2 cellular contexts compared by ENCODE assay signal in the genomic region with DNA sequence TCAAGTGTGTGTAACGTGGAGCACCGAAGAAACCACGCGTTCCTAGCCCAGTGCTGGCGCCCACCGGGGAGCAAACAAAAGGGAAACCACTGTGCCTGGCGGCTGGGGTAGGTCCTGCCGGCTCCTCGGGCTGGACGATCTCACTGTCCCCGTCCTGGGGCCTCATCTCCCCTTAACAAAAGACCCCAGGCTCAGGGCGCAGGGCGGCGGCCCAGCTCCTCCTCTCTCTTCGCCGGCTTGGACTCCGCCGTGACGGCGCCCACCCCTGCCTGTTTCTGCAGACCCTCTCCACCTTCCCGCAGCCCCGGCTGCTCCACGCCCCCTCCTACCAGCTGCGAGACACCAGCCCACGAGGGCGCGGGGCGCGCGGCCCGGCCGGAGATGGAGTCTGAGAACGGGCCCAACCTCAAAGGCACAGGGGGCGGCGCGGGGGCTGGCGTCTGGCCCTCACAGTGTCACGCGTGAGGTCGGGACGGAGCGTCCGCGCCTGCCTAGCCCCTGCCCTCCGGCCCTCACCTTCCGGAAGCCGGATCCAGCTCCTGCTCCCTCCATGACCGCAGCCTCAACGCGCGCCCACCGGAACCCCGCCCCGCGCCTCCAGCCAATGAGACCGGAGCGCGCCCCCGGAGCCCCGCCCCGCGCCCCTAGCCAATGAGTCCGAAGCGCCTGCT.
TF ChIP-seq lines count a peak whose summit lies in the region.

A gene (minus strand): TSS at position 569 of the 671 bp plus-strand sequence. CDS start 17 bp downstream, at position 552.

TF ChIP-seq in K562, 482 proteins besides CTCF, POLR2A, EP300 and RAD21 (continued from another document and continues in another):
- TF ChIP-seq, protein P1, sequence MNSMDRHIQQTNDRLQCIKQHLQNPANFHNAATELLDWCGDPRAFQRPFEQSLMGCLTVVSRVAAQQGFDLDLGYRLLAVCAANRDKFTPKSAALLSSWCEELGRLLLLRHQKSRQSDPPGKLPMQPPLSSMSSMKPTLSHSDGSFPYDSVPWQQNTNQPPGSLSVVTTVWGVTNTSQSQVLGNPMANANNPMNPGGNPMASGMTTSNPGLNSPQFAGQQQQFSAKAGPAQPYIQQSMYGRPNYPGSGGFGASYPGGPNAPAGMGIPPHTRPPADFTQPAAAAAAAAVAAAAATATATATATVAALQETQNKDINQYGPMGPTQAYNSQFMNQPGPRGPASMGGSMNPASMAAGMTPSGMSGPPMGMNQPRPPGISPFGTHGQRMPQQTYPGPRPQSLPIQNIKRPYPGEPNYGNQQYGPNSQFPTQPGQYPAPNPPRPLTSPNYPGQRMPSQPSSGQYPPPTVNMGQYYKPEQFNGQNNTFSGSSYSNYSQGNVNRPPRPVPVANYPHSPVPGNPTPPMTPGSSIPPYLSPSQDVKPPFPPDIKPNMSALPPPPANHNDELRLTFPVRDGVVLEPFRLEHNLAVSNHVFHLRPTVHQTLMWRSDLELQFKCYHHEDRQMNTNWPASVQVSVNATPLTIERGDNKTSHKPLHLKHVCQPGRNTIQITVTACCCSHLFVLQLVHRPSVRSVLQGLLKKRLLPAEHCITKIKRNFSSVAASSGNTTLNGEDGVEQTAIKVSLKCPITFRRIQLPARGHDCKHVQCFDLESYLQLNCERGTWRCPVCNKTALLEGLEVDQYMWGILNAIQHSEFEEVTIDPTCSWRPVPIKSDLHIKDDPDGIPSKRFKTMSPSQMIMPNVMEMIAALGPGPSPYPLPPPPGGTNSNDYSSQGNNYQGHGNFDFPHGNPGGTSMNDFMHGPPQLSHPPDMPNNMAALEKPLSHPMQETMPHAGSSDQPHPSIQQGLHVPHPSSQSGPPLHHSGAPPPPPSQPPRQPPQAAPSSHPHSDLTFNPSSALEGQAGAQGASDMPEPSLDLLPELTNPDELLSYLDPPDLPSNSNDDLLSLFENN (IDR thresholded peaks at IDR 0.05; ENCODE audit: low read depth in 2 of 2, low read length in 2 of 2): no peak
- TF ChIP-seq JUND (IDR thresholded peaks at IDR 0.05; ENCODE audit: borderline replicate concordance, low read depth, low read length) (no peak), JUND (tag; IDR thresholded peaks at IDR 0.05; ENCODE audit: borderline replicate concordance, low read depth, low read length) (no peak), HDGF (IDR thresholded peaks at IDR 0.05) (no peak), MTA3 (IDR thresholded peaks at IDR 0.05; ENCODE audit: borderline replicate concordance) (peak; percentile 29; the same call in 1 of the 2 replicates), GTF2E2 (tag; IDR thresholded peaks at IDR 0.05) (no peak), HMGN3 (IDR thresholded peaks at IDR 0.05; ENCODE audit: borderline replicate concordance, extremely low read depth, insufficient read length, low read depth, low read length) (peak; percentile 8), KLF16 (IDR thresholded peaks at IDR 0.05) (no peak), ATF7 (IDR thresholded peaks at IDR 0.05) (peak; percentile 45; the same call in 1 of the 2 replicates), SRSF1 (IDR thresholded peaks at IDR 0.05; ENCODE audit: low read depth, low read length) (0 out of 2 replicates have a peak, but pooled peaks have one; percentile 76), MXI1 (IDR thresholded peaks at IDR 0.05; ENCODE audit: low read depth, low read length) (peak; percentile 52; the same call in 1 of the 2 replicates), DDX20 (tag; IDR thresholded peaks at IDR 0.05; ENCODE audit: low read depth) (no peak), KLF1 (tag; IDR thresholded peaks at IDR 0.05) (0 out of 2 replicates have a peak, but pooled peaks have one; percentile 38)
- TF ChIP-seq, protein P2, sequence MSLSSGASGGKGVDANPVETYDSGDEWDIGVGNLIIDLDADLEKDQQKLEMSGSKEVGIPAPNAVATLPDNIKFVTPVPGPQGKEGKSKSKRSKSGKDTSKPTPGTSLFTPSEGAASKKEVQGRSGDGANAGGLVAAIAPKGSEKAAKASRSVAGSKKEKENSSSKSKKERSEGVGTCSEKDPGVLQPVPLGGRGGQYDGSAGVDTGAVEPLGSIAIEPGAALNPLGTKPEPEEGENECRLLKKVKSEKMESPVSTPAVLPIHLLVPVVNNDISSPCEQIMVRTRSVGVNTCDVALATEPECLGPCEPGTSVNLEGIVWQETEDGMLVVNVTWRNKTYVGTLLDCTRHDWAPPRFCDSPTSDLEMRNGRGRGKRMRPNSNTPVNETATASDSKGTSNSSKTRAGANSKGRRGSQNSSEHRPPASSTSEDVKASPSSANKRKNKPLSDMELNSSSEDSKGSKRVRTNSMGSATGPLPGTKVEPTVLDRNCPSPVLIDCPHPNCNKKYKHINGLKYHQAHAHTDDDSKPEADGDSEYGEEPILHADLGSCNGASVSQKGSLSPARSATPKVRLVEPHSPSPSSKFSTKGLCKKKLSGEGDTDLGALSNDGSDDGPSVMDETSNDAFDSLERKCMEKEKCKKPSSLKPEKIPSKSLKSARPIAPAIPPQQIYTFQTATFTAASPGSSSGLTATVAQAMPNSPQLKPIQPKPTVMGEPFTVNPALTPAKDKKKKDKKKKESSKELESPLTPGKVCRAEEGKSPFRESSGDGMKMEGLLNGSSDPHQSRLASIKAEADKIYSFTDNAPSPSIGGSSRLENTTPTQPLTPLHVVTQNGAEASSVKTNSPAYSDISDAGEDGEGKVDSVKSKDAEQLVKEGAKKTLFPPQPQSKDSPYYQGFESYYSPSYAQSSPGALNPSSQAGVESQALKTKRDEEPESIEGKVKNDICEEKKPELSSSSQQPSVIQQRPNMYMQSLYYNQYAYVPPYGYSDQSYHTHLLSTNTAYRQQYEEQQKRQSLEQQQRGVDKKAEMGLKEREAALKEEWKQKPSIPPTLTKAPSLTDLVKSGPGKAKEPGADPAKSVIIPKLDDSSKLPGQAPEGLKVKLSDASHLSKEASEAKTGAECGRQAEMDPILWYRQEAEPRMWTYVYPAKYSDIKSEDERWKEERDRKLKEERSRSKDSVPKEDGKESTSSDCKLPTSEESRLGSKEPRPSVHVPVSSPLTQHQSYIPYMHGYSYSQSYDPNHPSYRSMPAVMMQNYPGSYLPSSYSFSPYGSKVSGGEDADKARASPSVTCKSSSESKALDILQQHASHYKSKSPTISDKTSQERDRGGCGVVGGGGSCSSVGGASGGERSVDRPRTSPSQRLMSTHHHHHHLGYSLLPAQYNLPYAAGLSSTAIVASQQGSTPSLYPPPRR (CRISPR knock-in tag; IDR thresholded peaks at IDR 0.05; ENCODE audit: borderline replicate concordance): no peak
- TF ChIP-seq, protein P3, sequence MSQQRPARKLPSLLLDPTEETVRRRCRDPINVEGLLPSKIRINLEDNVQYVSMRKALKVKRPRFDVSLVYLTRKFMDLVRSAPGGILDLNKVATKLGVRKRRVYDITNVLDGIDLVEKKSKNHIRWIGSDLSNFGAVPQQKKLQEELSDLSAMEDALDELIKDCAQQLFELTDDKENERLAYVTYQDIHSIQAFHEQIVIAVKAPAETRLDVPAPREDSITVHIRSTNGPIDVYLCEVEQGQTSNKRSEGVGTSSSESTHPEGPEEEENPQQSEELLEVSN (IDR thresholded peaks at IDR 0.05; ENCODE audit: borderline replicate concordance in 1 of 2, extremely low read depth in 1 of 2, insufficient read depth in 1 of 2, insufficient read length in 1 of 2, low read depth in 1 of 2, low read length in 1 of 2, poor library complexity in 1 of 2, severe bottlenecking in 1 of 2): peak in 1 of 2 experiments; percentile 53

TF ChIP-seq in HepG2, 621 proteins besides CTCF, POLR2A, EP300 and RAD21 (continued from another document and continues in another):
- TF ChIP-seq, protein P4, sequence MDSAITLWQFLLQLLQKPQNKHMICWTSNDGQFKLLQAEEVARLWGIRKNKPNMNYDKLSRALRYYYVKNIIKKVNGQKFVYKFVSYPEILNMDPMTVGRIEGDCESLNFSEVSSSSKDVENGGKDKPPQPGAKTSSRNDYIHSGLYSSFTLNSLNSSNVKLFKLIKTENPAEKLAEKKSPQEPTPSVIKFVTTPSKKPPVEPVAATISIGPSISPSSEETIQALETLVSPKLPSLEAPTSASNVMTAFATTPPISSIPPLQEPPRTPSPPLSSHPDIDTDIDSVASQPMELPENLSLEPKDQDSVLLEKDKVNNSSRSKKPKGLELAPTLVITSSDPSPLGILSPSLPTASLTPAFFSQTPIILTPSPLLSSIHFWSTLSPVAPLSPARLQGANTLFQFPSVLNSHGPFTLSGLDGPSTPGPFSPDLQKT (CRISPR knock-in tag; IDR thresholded peaks at IDR 0.05; ENCODE audit: borderline replicate concordance): no peak; the same call in 1 of the 2 replicates
- TF ChIP-seq ZNF260 (CRISPR knock-in tag; IDR thresholded peaks at IDR 0.05; ENCODE audit: borderline replicate concordance, low read depth): no peak
- TF ChIP-seq ARHGAP35 (CRISPR knock-in tag; IDR thresholded peaks at IDR 0.05; ENCODE audit: borderline replicate concordance): no peak
- TF ChIP-seq ZNF547 (CRISPR knock-in tag; IDR thresholded peaks at IDR 0.05): peak; percentile 90
- TF ChIP-seq RBFOX2 (IDR thresholded peaks at IDR 0.05; ENCODE audit: low read depth, low read length): peak; percentile 97
- TF ChIP-seq, protein P5, sequence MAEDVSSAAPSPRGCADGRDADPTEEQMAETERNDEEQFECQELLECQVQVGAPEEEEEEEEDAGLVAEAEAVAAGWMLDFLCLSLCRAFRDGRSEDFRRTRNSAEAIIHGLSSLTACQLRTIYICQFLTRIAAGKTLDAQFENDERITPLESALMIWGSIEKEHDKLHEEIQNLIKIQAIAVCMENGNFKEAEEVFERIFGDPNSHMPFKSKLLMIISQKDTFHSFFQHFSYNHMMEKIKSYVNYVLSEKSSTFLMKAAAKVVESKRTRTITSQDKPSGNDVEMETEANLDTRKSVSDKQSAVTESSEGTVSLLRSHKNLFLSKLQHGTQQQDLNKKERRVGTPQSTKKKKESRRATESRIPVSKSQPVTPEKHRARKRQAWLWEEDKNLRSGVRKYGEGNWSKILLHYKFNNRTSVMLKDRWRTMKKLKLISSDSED (CRISPR knock-in tag; IDR thresholded peaks at IDR 0.05): 0 out of 2 replicates have a peak, but pooled peaks have one; percentile 18
- TF ChIP-seq NR2C2 (CRISPR knock-in tag; IDR thresholded peaks at IDR 0.05; ENCODE audit: borderline replicate concordance): no peak
- TF ChIP-seq NCOA5 (CRISPR knock-in tag; IDR thresholded peaks at IDR 0.05): no peak
- TF ChIP-seq ZNF3 (CRISPR knock-in tag; IDR thresholded peaks at IDR 0.05): no peak
- TF ChIP-seq SP5 (CRISPR knock-in tag; IDR thresholded peaks at IDR 0.05; ENCODE audit: borderline replicate concordance, low read depth): no peak
- 0 out of 2 replicates have a peak, but pooled peaks have one; percentile 53 for TF ChIP-seq ZNF274 (CRISPR knock-in tag; IDR thresholded peaks at IDR 0.05)
- TF ChIP-seq, protein P6, sequence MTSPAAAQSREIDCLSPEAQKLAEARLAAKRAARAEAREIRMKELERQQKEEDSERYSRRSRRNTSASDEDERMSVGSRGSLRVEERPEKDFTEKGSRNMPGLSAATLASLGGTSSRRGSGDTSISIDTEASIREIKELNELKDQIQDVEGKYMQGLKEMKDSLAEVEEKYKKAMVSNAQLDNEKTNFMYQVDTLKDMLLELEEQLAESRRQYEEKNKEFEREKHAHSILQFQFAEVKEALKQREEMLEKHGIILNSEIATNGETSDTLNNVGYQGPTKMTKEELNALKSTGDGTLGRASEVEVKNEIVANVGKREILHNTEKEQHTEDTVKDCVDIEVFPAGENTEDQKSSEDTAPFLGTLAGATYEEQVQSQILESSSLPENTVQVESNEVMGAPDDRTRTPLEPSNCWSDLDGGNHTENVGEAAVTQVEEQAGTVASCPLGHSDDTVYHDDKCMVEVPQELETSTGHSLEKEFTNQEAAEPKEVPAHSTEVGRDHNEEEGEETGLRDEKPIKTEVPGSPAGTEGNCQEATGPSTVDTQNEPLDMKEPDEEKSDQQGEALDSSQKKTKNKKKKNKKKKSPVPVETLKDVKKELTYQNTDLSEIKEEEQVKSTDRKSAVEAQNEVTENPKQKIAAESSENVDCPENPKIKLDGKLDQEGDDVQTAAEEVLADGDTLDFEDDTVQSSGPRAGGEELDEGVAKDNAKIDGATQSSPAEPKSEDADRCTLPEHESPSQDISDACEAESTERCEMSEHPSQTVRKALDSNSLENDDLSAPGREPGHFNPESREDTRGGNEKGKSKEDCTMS (CRISPR knock-in tag; conservative IDR thresholded peaks at IDR 0.05): no peak
- TF ChIP-seq FOXP1 (IDR thresholded peaks at IDR 0.05): no peak
- no peak for TF ChIP-seq FOXP1 (CRISPR knock-in tag; IDR thresholded peaks at IDR 0.05)
- peak; percentile 73 for TF ChIP-seq HOXD1 (CRISPR knock-in tag; IDR thresholded peaks at IDR 0.05)
- TF ChIP-seq NR2F2 (IDR thresholded peaks at IDR 0.05; ENCODE audit: borderline replicate concordance, low read depth): peak; percentile 17; the same call in 1 of the 2 replicates
- peak; percentile 80 for TF ChIP-seq ZNF451 (CRISPR knock-in tag; IDR thresholded peaks at IDR 0.05)
- peak; percentile 76; the same call in 1 of the 2 replicates for TF ChIP-seq HIVEP1 (CRISPR knock-in tag; IDR thresholded peaks at IDR 0.05)
- TF ChIP-seq KDM3A (CRISPR knock-in tag; IDR thresholded peaks at IDR 0.05; ENCODE audit: low read depth): peak; percentile 39; the same call in 1 of the 2 replicates
- TF ChIP-seq, protein P7, sequence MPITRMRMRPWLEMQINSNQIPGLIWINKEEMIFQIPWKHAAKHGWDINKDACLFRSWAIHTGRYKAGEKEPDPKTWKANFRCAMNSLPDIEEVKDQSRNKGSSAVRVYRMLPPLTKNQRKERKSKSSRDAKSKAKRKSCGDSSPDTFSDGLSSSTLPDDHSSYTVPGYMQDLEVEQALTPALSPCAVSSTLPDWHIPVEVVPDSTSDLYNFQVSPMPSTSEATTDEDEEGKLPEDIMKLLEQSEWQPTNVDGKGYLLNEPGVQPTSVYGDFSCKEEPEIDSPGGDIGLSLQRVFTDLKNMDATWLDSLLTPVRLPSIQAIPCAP (CRISPR knock-in tag; IDR thresholded peaks at IDR 0.05; ENCODE audit: low read depth): 0 out of 2 replicates have a peak, but pooled peaks have one; percentile 81
- TF ChIP-seq, protein P8, sequence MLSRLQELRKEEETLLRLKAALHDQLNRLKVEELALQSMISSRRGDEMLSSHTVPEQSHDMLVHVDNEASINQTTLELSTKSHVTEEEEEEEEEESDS (CRISPR knock-in tag; IDR thresholded peaks at IDR 0.05; ENCODE audit: borderline replicate concordance): no peak
- TF ChIP-seq, protein P9, sequence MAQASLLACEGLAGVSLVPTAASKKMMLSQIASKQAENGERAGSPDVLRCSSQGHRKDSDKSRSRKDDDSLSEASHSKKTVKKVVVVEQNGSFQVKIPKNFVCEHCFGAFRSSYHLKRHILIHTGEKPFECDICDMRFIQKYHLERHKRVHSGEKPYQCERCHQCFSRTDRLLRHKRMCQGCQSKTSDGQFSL (CRISPR knock-in tag; IDR thresholded peaks at IDR 0.05): no peak
- 0 out of 2 replicates have a peak, but pooled peaks have one; percentile 15 for TF ChIP-seq CBX5 (CRISPR knock-in tag; IDR thresholded peaks at IDR 0.05; ENCODE audit: borderline replicate concordance)
- no peak; the same call in 1 of the 2 replicates for TF ChIP-seq YEATS4 (CRISPR knock-in tag; IDR thresholded peaks at IDR 0.05; ENCODE audit: borderline replicate concordance)
- TF ChIP-seq HDAC6 (IDR thresholded peaks at IDR 0.05; ENCODE audit: low read depth, low read length): no peak
- TF ChIP-seq CHD4 (IDR thresholded peaks at IDR 0.05; ENCODE audit: borderline replicate concordance, low read length): no peak
- TF ChIP-seq, protein P10, sequence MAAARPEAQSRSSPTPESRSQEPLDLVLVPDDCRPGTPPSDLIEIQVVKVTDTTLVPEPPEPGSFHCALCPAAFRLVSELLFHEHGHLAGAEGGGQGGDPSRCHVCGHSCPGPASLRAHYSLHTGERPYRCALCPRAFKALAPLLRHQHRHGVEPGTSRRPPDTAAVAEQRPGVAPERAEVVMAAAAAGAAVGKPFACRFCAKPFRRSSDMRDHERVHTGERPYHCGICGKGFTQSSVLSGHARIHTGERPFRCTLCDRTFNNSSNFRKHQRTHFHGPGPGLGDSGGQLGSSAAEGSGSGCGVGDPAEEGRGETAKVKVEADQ (CRISPR knock-in tag; IDR thresholded peaks at IDR 0.05; ENCODE audit: borderline replicate concordance): no peak; the same call in 1 of the 2 replicates
- 0 out of 2 replicates have a peak, but pooled peaks have one; percentile 32 for TF ChIP-seq CAMTA2 (CRISPR knock-in tag; IDR thresholded peaks at IDR 0.05; ENCODE audit: borderline replicate concordance)
- TF ChIP-seq ZSCAN31 (CRISPR knock-in tag; IDR thresholded peaks at IDR 0.05; ENCODE audit: low read depth): peak; percentile 35
- 0 out of 2 replicates have a peak, but pooled peaks have one; percentile 22 for TF ChIP-seq ATRX (CRISPR knock-in tag; IDR thresholded peaks at IDR 0.05; ENCODE audit: borderline replicate concordance)
